ENCODE assay signal across 8 cellular contexts in the genomic region with DNA sequence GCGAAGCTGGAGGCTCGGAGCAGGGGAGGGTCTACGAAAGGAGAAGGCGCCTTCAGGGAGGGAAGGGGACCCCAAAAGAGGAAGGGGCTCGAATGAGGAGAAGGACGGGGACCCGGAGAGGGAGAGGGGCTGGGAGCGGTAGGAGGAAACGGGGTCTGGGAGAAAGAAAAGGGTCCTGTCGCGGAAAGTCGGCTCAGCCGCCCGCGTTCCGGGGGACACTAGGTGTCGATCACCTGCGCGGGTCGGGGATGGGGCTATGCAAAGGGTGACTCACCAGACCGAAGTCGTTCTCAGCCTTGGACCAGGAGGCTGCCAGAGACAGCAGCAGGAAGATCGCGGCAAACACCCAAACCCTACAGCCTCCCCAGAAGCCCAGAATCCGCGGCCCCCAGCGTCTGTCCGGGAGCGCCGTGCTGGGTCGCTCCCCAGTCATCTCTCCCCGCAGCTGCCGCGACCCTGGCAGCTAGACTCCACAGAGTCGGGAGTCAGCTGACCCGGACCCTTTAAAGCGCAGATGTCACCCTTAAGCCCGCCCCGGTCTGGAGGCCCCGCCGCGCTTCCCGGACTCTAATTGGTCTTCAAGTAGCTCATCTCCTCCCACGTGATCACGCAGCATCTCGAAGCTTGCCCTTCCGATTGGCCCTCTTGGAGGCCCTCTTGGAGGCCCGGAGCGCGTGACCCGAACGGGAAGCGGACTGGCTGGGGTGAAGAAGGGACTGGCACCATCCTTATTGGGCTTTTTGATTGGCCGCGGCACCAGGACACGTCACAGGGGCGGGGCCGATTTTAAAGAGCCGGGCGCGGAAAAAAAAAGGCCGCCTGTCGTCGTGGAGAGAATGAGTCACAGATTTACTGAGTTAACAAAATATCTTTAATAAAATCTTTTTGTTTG. TPM values are rescaled to one million over a fixed set of nuclear protein-coding genes. Genes with fewer than 3 reads are reported as not detected.
DNase-seq lines count a peak whose midpoint lies in the region; ATAC-seq, FAIRE-seq and TF ChIP-seq lines count a peak whose summit lies in the region.

A gene (minus strand): TSS at position 478 of the 892 bp plus-strand sequence. CDS start 45 bp downstream, at position 433.

- peak within 1 kb of the TSS; percentile 57 for H3K9ac ChIP-seq in trophoblast cell (ENCODE audit: low read length)

- peak within 1 kb of the TSS; percentile 80 for H3K18ac ChIP-seq in trophoblast cell (ENCODE audit: low read length)

- H2AK5ac ChIP-seq in trophoblast cell (ENCODE audit: low read length): peak within 1 kb of the TSS; percentile 64

- peak within 1 kb of the TSS; percentile 67 for H4K8ac ChIP-seq in trophoblast cell (ENCODE audit: low read depth, low read length)

- TF ChIP-seq POLR2A in GM12892 (IDR thresholded peaks at IDR 0.05; ENCODE audit: low read depth, low read length): peak; percentile 98
- TF ChIP-seq POLR2A in adrenal gland (IDR thresholded peaks at IDR 0.05): peak; percentile 97 to 99
- peak; percentile 96 for TF ChIP-seq POLR2A in transverse colon (IDR thresholded peaks at IDR 0.05)

- H3K4me1 ChIP-seq in adrenal gland (replicated peaks in 1 of 2) (peaks cover 3 to 21% of the 10 kb centered on the region in 2 donors), trophoblast cell (ENCODE audit: control insufficient read depth in 1 of 2, insufficient read depth in 2 of 2, low read length in 2 of 2) (peaks cover 10 to 18% of the 10 kb centered on the region in 2 experiments), transverse colon (peaks cover 7 to 22% (median 10%) of the 10 kb centered on the region in 4 donors)

- peak within 1 kb of the TSS; percentile 71 for H4K12ac ChIP-seq in trophoblast cell (ENCODE audit: low read depth, low read length)

- no peaks in the 10 kb centered on the region for H3K9me3 ChIP-seq in adrenal gland (replicated peaks in 1 of 3)
- no peaks in the 10 kb centered on the region for H3K9me3 ChIP-seq in trophoblast cell (ENCODE audit: insufficient read depth, low read depth, low read length)
- H3K9me3 ChIP-seq in transverse colon: no peaks in the 10 kb centered on the region

- peaks cover 8% of the 10 kb centered on the region for H3K79me1 ChIP-seq in trophoblast cell (ENCODE audit: low read length)

- peak; percentile 98 for FAIRE-seq in GM12892 (lab: Jason Lieb, UNC)

- H3K4ac ChIP-seq in trophoblast cell (ENCODE audit: low read depth, low read length): peak within 1 kb of the TSS; percentile 82

- H4K91ac ChIP-seq in trophoblast cell (ENCODE audit: low read depth, low read length): peak within 1 kb of the TSS; percentile 59

- peak within 1 kb of the TSS; percentile 89 for H3K14ac ChIP-seq in trophoblast cell (ENCODE audit: low read length)

- intact Hi-C loops in adrenal gland (cut with DNase I) (no loop called here), cardiac septum (cut with DNase I) (loop anchor here (2.0 to 10.0 kb wide), 3 partner anchors 28 to 178 kb away; a partner anchor contains a TSS), transverse colon (cut with DNase I; ENCODE audit: low total_unique reads) (loop anchor here (5.0 kb wide), 1 partner anchor 1185 kb away; no protein-coding TSS in a partner anchor)

- H3K23ac ChIP-seq in trophoblast cell (ENCODE audit: low read length): no peak within 1 kb of the TSS

- peak within 1 kb of the TSS; percentile 66 for H2BK12ac ChIP-seq in trophoblast cell (ENCODE audit: low read length)

- H2BK120ac ChIP-seq in trophoblast cell (ENCODE audit: insufficient read depth, low read length, poor library complexity): peak within 1 kb of the TSS; percentile 77

- no peaks in the 10 kb centered on the region for H3K27me3 ChIP-seq in adrenal gland
- H3K27me3 ChIP-seq in trophoblast cell (ENCODE audit: insufficient read depth, low read length): no peaks in the 10 kb centered on the region
- H3K27me3 ChIP-seq in transverse colon: no peaks in the 10 kb centered on the region

- in situ Hi-C loops in transverse colon (cut with MboI; ENCODE audit: low pct_ligation_motif_present in 1 of 4, low pct_unique_long_range_greater_than_20kb in 1 of 4, low sequenced_read_pairs in 3 of 4): no loop called here

- H3K36me3 ChIP-seq in adrenal gland (replicated peaks in 1 of 2) (peaks cover 0 to 33% of the 10 kb centered on the region in 2 donors), trophoblast cell (ENCODE audit: control insufficient read depth in 1 of 2, insufficient read depth in 2 of 2, low read length in 2 of 2) (peaks cover 25 to 28% of the 10 kb centered on the region in 2 experiments), transverse colon (peaks cover 0 to 19% (median 7%) of the 10 kb centered on the region in 4 donors)

- ATAC-seq in HG02852 (IDR thresholded peaks at IDR 0.05; ENCODE audit: unreplicated experiment): peak; percentile 89

- peak within 1 kb of the TSS; percentile 89 for H2AFZ ChIP-seq in trophoblast cell (ENCODE audit: insufficient read depth, low read length, poor library complexity)

- no peak for TF ChIP-seq EP300 in transverse colon (IDR thresholded peaks at IDR 0.05; ENCODE audit: low read depth)

- DNase-seq in GM12892 (ENCODE audit: insufficient read length): peak; percentile 99
- DNase-seq in NCI-H146 (lab: John Stamatoyannopoulos, UW): peak; percentile 100
- DNase-seq in T-helper 1 cell: peak; percentile 99 to 100 (median 100)
- DNase-seq in adrenal gland: peak; percentile 100
- DNase-seq in cardiac septum (ENCODE audit: low spot score): peak; percentile 100
- peak; percentile 100 for DNase-seq in trophoblast cell
- peak; percentile 99 for DNase-seq in transverse colon

- H3K4me3 ChIP-seq in adrenal gland: peak within 1 kb of the TSS; percentile 64 to 81 (median 74)
- H3K4me3 ChIP-seq in trophoblast cell (ENCODE audit: low read depth, low read length): peak within 1 kb of the TSS; percentile 79
- peak within 1 kb of the TSS; percentile 56 to 88 (median 66) for H3K4me3 ChIP-seq in transverse colon

- peaks cover 6% of the 10 kb centered on the region for H3K79me2 ChIP-seq in trophoblast cell (ENCODE audit: control insufficient read depth, insufficient read depth, low read length, poor library complexity)

- peak within 1 kb of the TSS; percentile 74 to 96 (median 94) for H3K27ac ChIP-seq in adrenal gland
- H3K27ac ChIP-seq in trophoblast cell (ENCODE audit: low read depth, low read length): peak within 1 kb of the TSS; percentile 73
- peak within 1 kb of the TSS; percentile 84 to 94 (median 88) for H3K27ac ChIP-seq in transverse colon

- peak within 1 kb of the TSS; percentile 94 for H3K4me2 ChIP-seq in trophoblast cell (ENCODE audit: low read length)

- 0 to 1% (median 1%) methylated on average over 36 to 64 of the region's 64 CpGs for WGBS in adrenal gland, 4 donors
- WGBS in trophoblast cell (ENCODE audit: extremely low coverage, insufficient coverage, insufficient read length): no CpG with 5 or more reads among the region's 64 CpGs
- WGBS in transverse colon (ENCODE audit: low coverage in 1 of 2), 2 donors: 0 to 1% methylated on average over 12 to 64 of the region's 64 CpGs

- H2BK5ac ChIP-seq in trophoblast cell (ENCODE audit: low read depth, low read length, poor library complexity): peak within 1 kb of the TSS; percentile 85

- TF ChIP-seq CTCF in adrenal gland (IDR thresholded peaks at IDR 0.05) (no peak), transverse colon (IDR thresholded peaks at IDR 0.05) (no peak)

RNA-seq across cellular contexts. Expression of the gene that starts here (rescaled TPM):
- 15.0 TPM for polyA plus RNA-seq in GM12892 (2012; ENCODE audit: missing spikeins)
- total RNA-seq in adrenal gland (100 to 1,000 TPM; 101 to 178 (median 118) TPM), cardiac septum (19.4 TPM), transverse colon (10 to 100 TPM; 21.1 to 88.7 (median 65.4) TPM)
- polyA plus RNA-seq in adrenal gland: 10 to 100 TPM; 57.8 to 94.7 (median 85.9) TPM
- polyA plus RNA-seq in trophoblast cell (2013): 104 and 109 TPM in 2 replicates

Comparison
In these comparisons a context has a peak if more than half of its experiments do, and no peak if none do; other contexts are left out.
1. Peak in every context shown above with its lines: DNase-seq, ATAC-seq, H3K4me3 ChIP-seq and H3K27ac ChIP-seq.
2. intact Hi-C loops: an anchor here in cardiac septum (2.0 to 10.0 kb wide) and transverse colon (5.0 kb wide); none called in adrenal gland.